8 cellular contexts compared by ENCODE assay signal in genomic region chr20:54668271-54669053, GRCh38.
A peak's percentile ranks its signal among the peaks of the same experiment; 100 is the strongest.
DNase-seq lines count a peak whose midpoint lies in the region; ATAC-seq and TF ChIP-seq lines count a peak whose summit lies in the region.

No MANE protein-coding gene starts in this region.

- no peak overlapping the region for H3K4me3 ChIP-seq in CD8-positive, alpha-beta T cell (ENCODE audit: low read depth, low read length)
- H3K4me3 ChIP-seq in SJCRH30 (no peak overlapping the region), colonic mucosa (no peak overlapping the region), osteoblast (ENCODE audit: insufficient read depth, low read length) (no peak overlapping the region), suprapubic skin (no peak overlapping the region)

- H3K27ac ChIP-seq in CD8-positive, alpha-beta T cell (ENCODE audit: low read depth, low read length), result no peak overlapping the region
- H3K27ac ChIP-seq in SJCRH30, result no peak overlapping the region
- no peak overlapping the region for H3K27ac ChIP-seq in colonic mucosa
- H3K27ac ChIP-seq in osteoblast (ENCODE audit: low read depth, low read length), result no peak overlapping the region
- no peak overlapping the region for H3K27ac ChIP-seq in suprapubic skin

- no peak overlapping the region for H3K27ac Mint-ChIP-seq in CD8-positive, alpha-beta T cell

- peak in 4 of 7 experiments; percentile 2 to 23 (median 6) for DNase-seq in CD8-positive, alpha-beta T cell
- DNase-seq in SJCRH30, result peak; percentile 23 to 54
- DNase-seq in colonic mucosa, result no peak
- no peak for DNase-seq in osteoblast (ENCODE audit: insufficient read length, low spot score, missing footprints)
- DNase-seq in SW480 (ENCODE audit: low spot score), result no peak
- DNase-seq in suprapubic skin (ENCODE audit: low spot score in 2 of 2), result no peak

- H3K79me2 ChIP-seq in osteoblast (ENCODE audit: insufficient read depth, low read length), result no peaks in the 10 kb centered on the region

- no peaks in the 10 kb centered on the region for H3K4me1 ChIP-seq in CD8-positive, alpha-beta T cell (ENCODE audit: insufficient read depth, low read length)
- H3K4me1 ChIP-seq in SJCRH30 (no peaks in the 10 kb centered on the region), colonic mucosa (no peaks in the 10 kb centered on the region), osteoblast (ENCODE audit: insufficient read depth, low read length) (no peaks in the 10 kb centered on the region), suprapubic skin (peaks cover 3% of the 10 kb centered on the region)

- no peak for ATAC-seq in CD8-positive, alpha-beta T cell
- ATAC-seq in GM18867 (IDR thresholded peaks at IDR 0.05; ENCODE audit: unreplicated experiment) (peak; percentile 82), HG03039 (IDR thresholded peaks at IDR 0.05; ENCODE audit: unreplicated experiment) (peak; percentile 58)

- H3K27me3 Mint-ChIP-seq in CD8-positive, alpha-beta T cell (ENCODE audit: low read depth), result peaks cover 18% of the 10 kb centered on the region

- intact Hi-C loops in CD8-positive, alpha-beta T cell (cut with DNase I, micrococcal nuclease), result loop anchor here in 1 of 2 experiments (10.0 kb wide), 1 partner anchor 1906 kb away; no protein-coding TSS in a partner anchor
- intact Hi-C loops in colonic mucosa (cut with DNase I), result no loop called here

- H3K27me3 ChIP-seq in CD8-positive, alpha-beta T cell (ENCODE audit: insufficient read depth, low read length), result no peaks in the 10 kb centered on the region
- peaks cover 8% of the 10 kb centered on the region for H3K27me3 ChIP-seq in SJCRH30
- no peaks in the 10 kb centered on the region for H3K27me3 ChIP-seq in colonic mucosa
- H3K27me3 ChIP-seq in osteoblast (ENCODE audit: insufficient read depth, low read length), result no peaks in the 10 kb centered on the region
- peaks cover 10% of the 10 kb centered on the region for H3K27me3 ChIP-seq in suprapubic skin

- WGBS in suprapubic skin, result 34% methylated on average over 13 of the region's 13 CpGs

- no peak for TF ChIP-seq EP300 in suprapubic skin (IDR thresholded peaks at IDR 0.05)

- CTCF ChIA-PET in CD8-positive, alpha-beta T cell (lab: Charles Lee), result interaction anchor here (1.3 to 2.0 kb wide), 2 partner anchors 13 to 15 kb away, joined by 3 to 9 read pairs; no protein-coding TSS in a partner anchor

- H3K4me3 Mint-ChIP-seq in CD8-positive, alpha-beta T cell, result no peak overlapping the region

- H4K20me1 ChIP-seq in osteoblast (ENCODE audit: insufficient read depth, low read length), result no peaks in the 10 kb centered on the region

- no peaks in the 10 kb centered on the region for H3K9me3 ChIP-seq in CD8-positive, alpha-beta T cell (ENCODE audit: low read length)
- H3K9me3 ChIP-seq in SJCRH30 (replicated peaks), result no peaks in the 10 kb centered on the region
- H3K9me3 ChIP-seq in colonic mucosa, result no peaks in the 10 kb centered on the region
- no peaks in the 10 kb centered on the region for H3K9me3 ChIP-seq in osteoblast (ENCODE audit: low read depth, low read length)
- no peaks in the 10 kb centered on the region for H3K9me3 ChIP-seq in suprapubic skin

- no peaks in the 10 kb centered on the region for H3K36me3 ChIP-seq in CD8-positive, alpha-beta T cell (ENCODE audit: insufficient read depth, low read length)
- H3K36me3 ChIP-seq in SJCRH30 (no peaks in the 10 kb centered on the region), colonic mucosa (no peaks in the 10 kb centered on the region), osteoblast (ENCODE audit: insufficient read depth, low read length) (no peaks in the 10 kb centered on the region), suprapubic skin (no peaks in the 10 kb centered on the region)

- H3K4me1 Mint-ChIP-seq in CD8-positive, alpha-beta T cell (ENCODE audit: low read depth), result peaks cover 2% of the 10 kb centered on the region

- no peaks in the 10 kb centered on the region for H3K9me3 Mint-ChIP-seq in CD8-positive, alpha-beta T cell

- TF ChIP-seq CTCF in CD8-positive, alpha-beta T cell (IDR thresholded peaks at IDR 0.05), result peak; percentile 47
- TF ChIP-seq CTCF in colonic mucosa (IDR thresholded peaks at IDR 0.05) (peak; percentile 69), osteoblast (IDR thresholded peaks at IDR 0.05; ENCODE audit: extremely low read depth, low read depth, low read length) (peak; percentile 80), suprapubic skin (IDR thresholded peaks at IDR 0.05) (peak in 1 of 2 donors; percentile 65)

- POLR2A ChIA-PET in CD8-positive, alpha-beta T cell (lab: Charles Lee), result no interaction called here

- no peak for TF ChIP-seq POLR2A in suprapubic skin (IDR thresholded peaks at IDR 0.05)

- H3K36me3 Mint-ChIP-seq in CD8-positive, alpha-beta T cell, result no peaks in the 10 kb centered on the region

- H3K4me2 ChIP-seq in osteoblast (ENCODE audit: insufficient read depth, low read length), result peak overlapping the region; percentile 63

- peak overlapping the region; percentile 11 for H2AFZ ChIP-seq in osteoblast (ENCODE audit: low read length)

- H3K9ac ChIP-seq in colonic mucosa (ENCODE audit: low read depth in 2 of 2, low read length in 2 of 2), result no peak overlapping the region

Comparison
In these comparisons a context has a peak if more than half of its experiments do, and no peak if none do; other contexts are left out.
1. DNase-seq: peak in CD8-positive, alpha-beta T cell (4 of 7) and SJCRH30 (2 of 2); none in colonic mucosa (single experiment), osteoblast (single experiment), SW480 (single experiment) and suprapubic skin (0 of 2).